ENCODE assay signal across 7 cellular contexts in genomic region chr20:25260770-25261437, GRCh38. TPM values are rescaled to one million over a fixed set of nuclear protein-coding genes. Genes with fewer than 3 reads are reported as not detected.
DNase-seq lines count a peak whose midpoint lies in the region; ATAC-seq and TF ChIP-seq lines count a peak whose summit lies in the region.
"Not testable (repeated sequence)": the region's sequence is repeated elsewhere in the genome, so short reads cannot be mapped to it uniquely, and the experiment has no call there.

No MANE protein-coding gene starts in this region.

- 94% methylated on average over 16 of the region's 16 CpGs for WGBS in hepatocyte (ENCODE audit: low lambda C conversion rate, missing lambda C conversion rate)

- not testable (repeated sequence) for H3K4me2 ChIP-seq in hepatocyte

- DNase-seq in T-cell (peak in 31 of 34 experiments; percentile 17 to 77 (median 50)), colonic mucosa (peak; percentile 17), osteocyte (ENCODE audit: extremely low spot score, unreplicated experiment) (peak; percentile 49)
- DNase-seq in activated CD8-positive, alpha-beta memory T cell treated with anti-CD3 and anti-CD28 coated beads, Interleukin-2, amount 10 ng/mL, durations not matched to agents 7 days and 5 days: peak; percentile 18
- peak; percentile 43 for DNase-seq in activated naive CD4-positive, alpha-beta T cell treated with anti-CD3 and anti-CD28 coated beads, Interleukin-2, amount 10 ng/mL, durations not matched to agents 7 days and 5 days
- DNase-seq in hepatocyte (ENCODE audit: low spot score): not testable (repeated sequence)
- peak in 1 of 2 donors; percentile 15 for DNase-seq in stimulated activated naive CD8-positive, alpha-beta T cell treated with anti-CD3 and anti-CD28 coated beads, Interleukin-15, amount 100 ng/mL, for 72 hours

- CTCF ChIA-PET in T-cell (lab: Charles Lee): interaction anchor here in 1 of 2 donors (0.8 to 0.9 kb wide), 2 partner anchors 13 to 266 kb away, joined by 3 to 4 read pairs; partner anchors contain the start of gene PYGB
- CTCF ChIA-PET in activated CD8-positive, alpha-beta memory T cell treated with anti-CD3 and anti-CD28 coated beads, Interleukin-2, amount 10 ng/mL, durations not matched to agents 7 days and 5 days (lab: Charles Lee): not testable (repeated sequence)
- CTCF ChIA-PET in activated naive CD4-positive, alpha-beta T cell treated with anti-CD3 and anti-CD28 coated beads, Interleukin-2, amount 10 ng/mL, durations not matched to agents 7 days and 5 days (lab: Charles Lee): interaction anchor here (2.6 kb wide), 1 partner anchor 35 kb away, joined by 6 read pairs; no protein-coding TSS in a partner anchor

- H3K4me3 ChIP-seq in colonic mucosa, hepatocyte: not testable (repeated sequence)

- peak overlapping the region; percentile 55 to 91 for H3K27ac Mint-ChIP-seq in T-cell
- H3K27ac Mint-ChIP-seq in activated CD8-positive, alpha-beta memory T cell treated with anti-CD3 and anti-CD28 coated beads, Interleukin-2, amount 10 ng/mL, durations not matched to agents 7 days and 5 days; osteocyte (ENCODE audit: unreplicated experiment): not testable (repeated sequence)
- H3K27ac Mint-ChIP-seq in activated naive CD4-positive, alpha-beta T cell treated with anti-CD3 and anti-CD28 coated beads, Interleukin-2, amount 10 ng/mL, durations not matched to agents 7 days and 5 days: peak overlapping the region; percentile 66
- H3K27ac Mint-ChIP-seq in stimulated activated naive CD8-positive, alpha-beta T cell treated with anti-CD3 and anti-CD28 coated beads, Interleukin-15, amount 100 ng/mL, for 72 hours: peak overlapping the region in 1 of 2 donors; percentile 91

- H3K79me2 ChIP-seq in hepatocyte: peaks cover 33% of the 10 kb centered on the region

- H3K9me2 ChIP-seq in hepatocyte (replicated peaks; ENCODE audit: insufficient read depth): not testable (repeated sequence)

- intact Hi-C loops in colonic mucosa (cut with DNase I): not testable (repeated sequence)

- peaks cover 32 to 59% (median 55%) of the 10 kb centered on the region in 3 donors for H3K4me1 Mint-ChIP-seq in T-cell
- not testable (repeated sequence) for H3K4me1 Mint-ChIP-seq in activated CD8-positive, alpha-beta memory T cell treated with anti-CD3 and anti-CD28 coated beads, Interleukin-2, amount 10 ng/mL, durations not matched to agents 7 days and 5 days
- H3K4me1 Mint-ChIP-seq in activated naive CD4-positive, alpha-beta T cell treated with anti-CD3 and anti-CD28 coated beads, Interleukin-2, amount 10 ng/mL, durations not matched to agents 7 days and 5 days: peaks cover 38% of the 10 kb centered on the region
- H3K4me1 Mint-ChIP-seq in osteocyte (ENCODE audit: unreplicated experiment): peaks cover 24% of the 10 kb centered on the region
- H3K4me1 Mint-ChIP-seq in stimulated activated naive CD8-positive, alpha-beta T cell treated with anti-CD3 and anti-CD28 coated beads, Interleukin-15, amount 100 ng/mL, for 72 hours: peaks cover 62% of the 10 kb centered on the region

- not testable (repeated sequence) for H2AFZ ChIP-seq in hepatocyte

- H3K9me3 ChIP-seq in colonic mucosa; hepatocyte (ENCODE audit: low read depth): not testable (repeated sequence)

- TF ChIP-seq CTCF in colonic mucosa (IDR thresholded peaks at IDR 0.05); hepatocyte (IDR thresholded peaks at IDR 0.05; ENCODE audit: poor library complexity); osteocyte (IDR thresholded peaks at IDR 0.05): not testable (repeated sequence)

- peak overlapping the region in 2 of 3 donors; percentile 60 to 65 for H3K4me3 Mint-ChIP-seq in T-cell
- H3K4me3 Mint-ChIP-seq in activated CD8-positive, alpha-beta memory T cell treated with anti-CD3 and anti-CD28 coated beads, Interleukin-2, amount 10 ng/mL, durations not matched to agents 7 days and 5 days; osteocyte (ENCODE audit: unreplicated experiment): not testable (repeated sequence)
- H3K4me3 Mint-ChIP-seq in activated naive CD4-positive, alpha-beta T cell treated with anti-CD3 and anti-CD28 coated beads, Interleukin-2, amount 10 ng/mL, durations not matched to agents 7 days and 5 days: peak overlapping the region; percentile 10
- peak overlapping the region; percentile 34 to 82 for H3K4me3 Mint-ChIP-seq in stimulated activated naive CD8-positive, alpha-beta T cell treated with anti-CD3 and anti-CD28 coated beads, Interleukin-15, amount 100 ng/mL, for 72 hours

- not testable (repeated sequence) for H3K27me3 Mint-ChIP-seq in T-cell; activated CD8-positive, alpha-beta memory T cell treated with anti-CD3 and anti-CD28 coated beads, Interleukin-2, amount 10 ng/mL, durations not matched to agents 7 days and 5 days; activated naive CD4-positive, alpha-beta T cell treated with anti-CD3 and anti-CD28 coated beads, Interleukin-2, amount 10 ng/mL, durations not matched to agents 7 days and 5 days; osteocyte (ENCODE audit: unreplicated experiment); stimulated activated naive CD8-positive, alpha-beta T cell treated with anti-CD3 and anti-CD28 coated beads, Interleukin-15, amount 100 ng/mL, for 72 hours

- not testable (repeated sequence) for H3K27me3 ChIP-seq in colonic mucosa, hepatocyte

- not testable (repeated sequence) for H3K4me1 ChIP-seq in colonic mucosa; hepatocyte (ENCODE audit: insufficient read depth)

- peaks cover 38% of the 10 kb centered on the region for H3K36me3 Mint-ChIP-seq in T-cell
- H3K36me3 Mint-ChIP-seq in activated CD8-positive, alpha-beta memory T cell treated with anti-CD3 and anti-CD28 coated beads, Interleukin-2, amount 10 ng/mL, durations not matched to agents 7 days and 5 days: peaks cover 37% of the 10 kb centered on the region
- peaks cover 31% of the 10 kb centered on the region for H3K36me3 Mint-ChIP-seq in activated naive CD4-positive, alpha-beta T cell treated with anti-CD3 and anti-CD28 coated beads, Interleukin-2, amount 10 ng/mL, durations not matched to agents 7 days and 5 days
- H3K36me3 Mint-ChIP-seq in osteocyte (ENCODE audit: unreplicated experiment): peaks cover 52% of the 10 kb centered on the region

- H3K36me3 ChIP-seq in colonic mucosa; hepatocyte (replicated peaks; ENCODE audit: insufficient read depth, low read depth): not testable (repeated sequence)

- not testable (repeated sequence) for H3K9ac ChIP-seq in colonic mucosa (ENCODE audit: low read depth in 2 of 2, low read length in 2 of 2)

- not testable (repeated sequence) for H3K27ac ChIP-seq in colonic mucosa
- H3K27ac ChIP-seq in hepatocyte: peak overlapping the region; percentile 71

- ATAC-seq in T-cell (replicated peaks in 1 of 4); activated CD8-positive, alpha-beta memory T cell treated with anti-CD3 and anti-CD28 coated beads, Interleukin-2, amount 10 ng/mL, durations not matched to agents 7 days and 5 days; stimulated activated naive CD8-positive, alpha-beta T cell treated with anti-CD3 and anti-CD28 coated beads, Interleukin-15, amount 100 ng/mL, for 72 hours: not testable (repeated sequence)

- H4K20me1 ChIP-seq in hepatocyte (ENCODE audit: insufficient read depth, poor library complexity, severe bottlenecking): not testable (repeated sequence)

- POLR2A ChIA-PET in T-cell (lab: Charles Lee): interaction anchor here in 1 of 2 donors (0.6 kb wide), 1 partner anchor 1187 kb away, joined by 3 read pairs; no protein-coding TSS in a partner anchor

- H3K9me3 Mint-ChIP-seq in T-cell; activated CD8-positive, alpha-beta memory T cell treated with anti-CD3 and anti-CD28 coated beads, Interleukin-2, amount 10 ng/mL, durations not matched to agents 7 days and 5 days (ENCODE audit: low read depth); activated naive CD4-positive, alpha-beta T cell treated with anti-CD3 and anti-CD28 coated beads, Interleukin-2, amount 10 ng/mL, durations not matched to agents 7 days and 5 days; osteocyte (ENCODE audit: unreplicated experiment); stimulated activated naive CD8-positive, alpha-beta T cell treated with anti-CD3 and anti-CD28 coated beads, Interleukin-15, amount 100 ng/mL, for 72 hours: not testable (repeated sequence)

RNA-seq across cellular contexts. Expression of gene PYGB, which starts 13.0 kb away (rescaled TPM):
- total RNA-seq in T-cell (10 to 100 TPM; 29.7 to 53.4 (median 36.5) TPM), colonic mucosa (100 to 1,000 TPM; 211 to 295 TPM), hepatocyte (52.0 and 61.1 TPM in 2 replicates), osteocyte (234 and 251 TPM in 2 replicates)
- total RNA-seq in activated CD8-positive, alpha-beta memory T cell treated with anti-CD3 and anti-CD28 coated beads, Interleukin-2, amount 10 ng/mL, durations not matched to agents 7 days and 5 days: 10 to 100 TPM; 28.4 to 36.8 TPM
- 35.0 and 45.3 TPM in 2 replicates for polyA plus RNA-seq in hepatocyte
